Comparison of ENCODE assay signal across 8 cellular contexts in the genomic region with DNA sequence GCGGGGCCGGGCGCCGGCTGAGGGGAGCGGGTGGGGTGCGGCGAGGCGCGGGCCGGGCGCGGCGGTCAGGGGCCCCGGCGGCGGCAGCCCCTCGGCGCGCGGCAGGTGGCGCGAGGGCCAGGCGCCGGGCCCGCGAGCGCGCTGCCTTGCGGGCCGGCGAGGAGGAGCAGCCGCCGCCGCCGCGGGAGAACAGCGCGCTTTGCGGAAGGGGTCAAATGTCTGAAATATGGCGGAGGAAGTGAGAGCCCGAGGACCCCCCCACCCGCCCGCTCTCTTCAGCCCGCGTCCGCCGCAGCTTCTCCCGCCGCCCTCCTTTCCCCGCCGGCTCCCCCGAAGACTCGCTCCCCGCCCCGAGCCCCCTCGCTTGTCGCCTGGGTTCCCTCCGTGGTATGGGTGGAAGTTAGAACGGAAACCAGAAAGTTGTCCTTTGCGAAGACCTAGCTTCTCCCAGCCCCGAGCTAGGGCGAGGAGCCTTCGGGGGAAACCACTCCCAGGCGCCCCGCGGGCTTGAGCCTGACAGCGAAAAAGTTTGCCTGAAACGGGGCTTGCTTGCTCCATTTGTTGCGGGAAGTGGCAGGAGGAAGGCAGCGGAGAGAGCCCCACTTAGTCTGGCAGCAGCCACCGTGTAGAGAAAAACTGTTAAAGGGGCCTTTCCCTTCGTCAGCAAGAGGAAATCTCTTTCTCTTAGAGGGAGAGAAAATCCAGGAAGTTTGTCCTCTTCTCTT. TPM values are rescaled to one million over a fixed set of nuclear protein-coding genes. Genes with fewer than 3 reads are reported as not detected.
DNase-seq lines count a peak whose midpoint lies in the region; ATAC-seq, FAIRE-seq and TF ChIP-seq lines count a peak whose summit lies in the region.

No MANE protein-coding gene starts in this region.

- H3K9me2 ChIP-seq in hepatocyte (replicated peaks; ENCODE audit: insufficient read depth): no peaks in the 10 kb centered on the region

- in situ Hi-C loops in GM12878 (cut with MboI): loop anchor here (25.0 kb wide), 1 partner anchor 249 kb away; no protein-coding TSS in a partner anchor

- peak; percentile 54 for FAIRE-seq in GM12878 (lab: Jason Lieb, UNC)

- H3K4me2 ChIP-seq in DND-41 (ENCODE audit: insufficient read depth, low read length) (peak overlapping the region; percentile 94), GM12878 (ENCODE audit: control insufficient read depth, insufficient read depth) (peak overlapping the region; percentile 57; the same call in 1 of the 2 replicates), hepatocyte (peak overlapping the region; percentile 78)

- H3K9me3 ChIP-seq in DND-41 (ENCODE audit: insufficient read depth, low read length, severe bottlenecking) (no peaks in the 10 kb centered on the region), GM12878 (replicated peaks; ENCODE audit: control insufficient read depth, insufficient read depth, low read length) (no peaks in the 10 kb centered on the region), hepatocyte (ENCODE audit: low read depth) (no peaks in the 10 kb centered on the region)

- no peak for TF ChIP-seq CTCF in DND-41 (IDR thresholded peaks at IDR 0.05; ENCODE audit: borderline replicate concordance, extremely low read depth, low read length, poor library complexity, severe bottlenecking)
- no peak for TF ChIP-seq CTCF in GM12878 (IDR thresholded peaks at IDR 0.05 in 2 of 3, conservative IDR thresholded peaks at IDR 0.05 in 1 of 3; ENCODE audit: control insufficient read depth in 2 of 3, extremely low read depth in 1 of 3, insufficient read depth in 1 of 3, low read depth in 3 of 3, low read length in 3 of 3)
- TF ChIP-seq CTCF in hepatocyte (IDR thresholded peaks at IDR 0.05; ENCODE audit: poor library complexity): no peak

- TF ChIP-seq EP300 in Ishikawa (IDR thresholded peaks at IDR 0.05; ENCODE audit: borderline replicate concordance): 0 out of 2 replicates have a peak, but pooled peaks have one; percentile 38
- no peak for TF ChIP-seq EP300 in GM12878 (IDR thresholded peaks at IDR 0.05; ENCODE audit: borderline replicate concordance in 1 of 2, control insufficient read depth in 1 of 2, low read depth in 2 of 2, low read length in 2 of 2)

- intact Hi-C loops in GM12878 (cut with micrococcal nuclease; ENCODE audit: unreplicated experiment): loop anchor here (2.0 to 5.0 kb wide), 4 partner anchors 128 to 252 kb away; a partner anchor contains a TSS

- TF ChIP-seq RAD21 in Ishikawa (IDR thresholded peaks at IDR 0.05; ENCODE audit: low read depth) (no peak), GM12878 (IDR thresholded peaks at IDR 0.05; ENCODE audit: insufficient read depth, low read depth, low read length) (no peak)

- H4K20me1 ChIP-seq in DND-41 (ENCODE audit: insufficient read depth, low read length) (peaks cover 47% of the 10 kb centered on the region), GM12878 (ENCODE audit: control insufficient read depth, insufficient read depth) (0 out of 2 replicates have a peak, but pooled peaks cover 2% of the 10 kb centered on the region), hepatocyte (ENCODE audit: insufficient read depth, poor library complexity, severe bottlenecking) (peaks cover 40% of the 10 kb centered on the region)

- H3K27ac ChIP-seq in DND-41 (ENCODE audit: low read length) (peak overlapping the region; percentile 86), GM12878 (ENCODE audit: control insufficient read depth, insufficient read depth) (peak overlapping the region; percentile 98), hepatocyte (peak overlapping the region; percentile 100)

- H3K36me3 ChIP-seq in DND-41 (ENCODE audit: insufficient read depth, low read length) (peaks cover 12% of the 10 kb centered on the region), GM12878 (ENCODE audit: control insufficient read depth in 2 of 2, insufficient read depth in 2 of 2, low read length in 1 of 2) (no peaks in the 10 kb centered on the region), hepatocyte (replicated peaks; ENCODE audit: insufficient read depth, low read depth) (no peaks in the 10 kb centered on the region)

- peaks cover 34% of the 10 kb centered on the region for H3K4me1 ChIP-seq in DND-41 (ENCODE audit: insufficient read depth, low read length)
- peaks cover 4% of the 10 kb centered on the region; the same call in 1 of the 2 replicates for H3K4me1 ChIP-seq in GM12878 (ENCODE audit: control insufficient read depth, insufficient read depth, low read length)
- peaks cover 23% of the 10 kb centered on the region for H3K4me1 ChIP-seq in hepatocyte (ENCODE audit: insufficient read depth)

- peak; percentile 49 for ATAC-seq in DND-41 (ENCODE audit: insufficient read depth, low read depth)
- ATAC-seq in GM21529 (IDR thresholded peaks at IDR 0.05; ENCODE audit: unreplicated experiment): peak; percentile 23
- ATAC-seq in GM12878: peak; percentile 11
- ATAC-seq in HG03469 (IDR thresholded peaks at IDR 0.05; ENCODE audit: unreplicated experiment): no peak

- SMC1A ChIA-PET in GM12878 (lab: Charles Lee; ENCODE audit: uncharacterized antibody, unreplicated experiment): interaction anchor here (0.8 to 5.9 kb wide), 14 partner anchors 12 to 251 kb away, joined by 3 to 53 read pairs (median 4); no protein-coding TSS in a partner anchor

- no peaks in the 10 kb centered on the region for H3K27me3 ChIP-seq in DND-41 (ENCODE audit: insufficient read depth, low read length, poor library complexity)
- no peaks in the 10 kb centered on the region for H3K27me3 ChIP-seq in GM12878 (replicated peaks in 1 of 2; ENCODE audit: control insufficient read depth in 2 of 2, insufficient read depth in 2 of 2, low read length in 1 of 2)
- no peaks in the 10 kb centered on the region for H3K27me3 ChIP-seq in hepatocyte

- H3K4me3 ChIP-seq in DND-41 (ENCODE audit: low read depth in 1 of 2, low read length in 2 of 2): peak overlapping the region; percentile 81 to 86
- peak overlapping the region; percentile 86 for H3K4me3 ChIP-seq in GM12878
- H3K4me3 ChIP-seq in hepatocyte: peak overlapping the region; percentile 77

- peaks cover 55% of the 10 kb centered on the region for H3K79me2 ChIP-seq in DND-41 (ENCODE audit: insufficient read depth, low read length)
- H3K79me2 ChIP-seq in GM12878 (ENCODE audit: control insufficient read depth, insufficient read depth, low read length): peaks cover 54% of the 10 kb centered on the region
- peaks cover 51% of the 10 kb centered on the region for H3K79me2 ChIP-seq in hepatocyte

- DNase-seq in DND-41 (peak; percentile 65), T-helper 9 cell (peak; percentile 33), GM12878 (ENCODE audit: low read depth, low spot score) (no peak), hepatocyte (ENCODE audit: low spot score) (peak; percentile 74), pulmonary artery endothelial cell (ENCODE audit: low read depth, low spot score) (peak; percentile 10)

- under 1% methylated on average over 14 of the region's 72 CpGs for WGBS in GM12878 (ENCODE audit: insufficient coverage, insufficient replicate concordance, low lambda C conversion rate, missing lambda C conversion rate)
- under 1% methylated on average over 15 of the region's 72 CpGs for WGBS in hepatocyte (ENCODE audit: low lambda C conversion rate, missing lambda C conversion rate)

- CTCF ChIA-PET in GM12878 (lab: Yijun Ruan, JAX): interaction anchor here (1.6 to 2.1 kb wide), 2 partner anchors 162 to 251 kb away, joined by 7 to 11 read pairs; no protein-coding TSS in a partner anchor

- no peak for TF ChIP-seq POLR2A in GM12878 (IDR thresholded peaks at IDR 0.05; ENCODE audit: low read depth, low read length)

- BruUV-seq in GM12878 (replicated peaks; lab: Mats Ljungman, UMichigan): no TSS peak

- POLR2A ChIA-PET in GM12878 (lab: Charles Lee): interaction anchor here (0.6 to 2.3 kb wide), 21 partner anchors 8 to 370 kb away, joined by 3 to 13 read pairs (median 4); no protein-coding TSS in a partner anchor

- RAD21 ChIA-PET in GM12878 (lab: Charles Lee; ENCODE audit: unreplicated experiment): interaction anchor here (0.6 to 5.1 kb wide), 23 partner anchors 9 to 388 kb away, joined by 3 to 42 read pairs (median 5); a partner anchor contains a TSS

- H3K9ac ChIP-seq in DND-41 (ENCODE audit: low read depth, low read length): peak overlapping the region; percentile 91
- peak overlapping the region; percentile 98 for H3K9ac ChIP-seq in GM12878 (ENCODE audit: control insufficient read depth, insufficient read depth, low read length)

- peak overlapping the region; percentile 74 for H2AFZ ChIP-seq in DND-41 (ENCODE audit: low read depth, low read length)
- peak overlapping the region; percentile 34; the same call in 1 of the 2 replicates for H2AFZ ChIP-seq in GM12878 (ENCODE audit: control insufficient read depth, low read depth, low read length)
- H2AFZ ChIP-seq in hepatocyte: peak overlapping the region; percentile 32

TF ChIP-seq in Ishikawa, 13 proteins besides CTCF, POLR2A, EP300 and RAD21 (continues in another document):
- TF ChIP-seq NFIC (IDR thresholded peaks at IDR 0.05): peak; percentile 48; the same call in 1 of the 2 replicates
- no peak for TF ChIP-seq FOXM1 (IDR thresholded peaks at IDR 0.05; ENCODE audit: borderline replicate concordance, low read depth)

TF ChIP-seq in GM12878, 131 proteins besides CTCF, POLR2A, EP300 and RAD21 (continues in another document):
- no peak for TF ChIP-seq ZNF217 (IDR thresholded peaks at IDR 0.05)

RNA-seq across cellular contexts. Expression of a gene that starts 0.6 kb away (rescaled TPM):
- 248 and 255 TPM in 2 replicates for total RNA-seq in GM12878 (2013; cell fraction: nucleolus; rRNA removed)
- total RNA-seq in GM12878 (2014; rRNA removed) (113 and 117 TPM in 2 replicates), GM12878 (2014; rRNA removed; fragmentation: Illumina TruSeq; extraction: Trizol) (121 and 125 TPM in 2 replicates), GM12878 (2021) (105 and 115 TPM in 2 replicates), hepatocyte (257 and 264 TPM in 2 replicates), pulmonary artery endothelial cell (222 and 259 TPM in 2 replicates)
- 52.6 TPM for polyA plus RNA-seq in GM12878 (2011; ENCODE audit: low read depth)
- polyA plus RNA-seq in GM12878 (2011; rRNA removed) (203 and 292 TPM in 2 replicates), GM12878 (2014; fragmentation: Illumina TruSeq; extraction: Trizol) (201 and 225 TPM in 2 replicates), GM12878 (2014; fragmentation: Nextera tagmentation; extraction: Ambion mirVana) (10 to 100 TPM; 88.9 to 95.0 TPM), GM12878 (2014; rRNA removed) (121 and 129 TPM in 2 replicates), GM12878 (2016; fragmentation: Nextera tagmentation; extraction: Ambion mirVana) (100 to 1,000 TPM; 208 to 219 TPM), hepatocyte (164 and 179 TPM in 2 replicates)
- polyA plus RNA-seq in GM12878 (2011; cell fraction: cytosol; rRNA removed): 80.2 and 93.0 TPM in 2 replicates
- 61.6 and 84.0 TPM in 2 replicates for polyA plus RNA-seq in GM12878 (2011; cell fraction: nucleus; rRNA removed)
- 86.1 and 107 TPM in 2 replicates for polyA plus RNA-seq in GM12878 (2012)
- 53.3 and 76.7 TPM in 2 replicates for polyA minus RNA-seq in GM12878 (2011; rRNA and poly(A)+ RNA removed)
- 30.6 and 58.6 TPM in 2 replicates for polyA minus RNA-seq in GM12878 (2011; cell fraction: cytosol; rRNA and poly(A)+ RNA removed)
- 33.7 and 63.2 TPM in 2 replicates for polyA minus RNA-seq in GM12878 (2011; cell fraction: nucleus; rRNA and poly(A)+ RNA removed)
